17 cellular contexts compared by ENCODE assay signal in genomic region chr20:40414843-40415615, GRCh38.
DNase-seq lines count a peak whose midpoint lies in the region; ATAC-seq and TF ChIP-seq lines count a peak whose summit lies in the region.
"Had no signal": no experiment of that assay in that cellular context is flagged by ENCODE, and none has a peak within 500 bp of the region (broad histone marks: within the 10 kb centered on the region; RNA-seq: fewer than 3 reads in every experiment).

No MANE protein-coding gene starts in this region.

- H3K27ac ChIP-seq in colonic mucosa, result peak overlapping the region; percentile 69
- peak overlapping the region; percentile 44 to 56 for H3K27ac ChIP-seq in prostate gland
- H3K27ac ChIP-seq: testis had no signal

- H3K4me1 ChIP-seq in colonic mucosa, result no peaks in the 10 kb centered on the region
- peaks cover 4% of the 10 kb centered on the region for H3K4me1 ChIP-seq in prostate gland (replicated peaks)
- H3K4me1 ChIP-seq: BE2C, testis had no signal

- no peak overlapping the region for H3K4me3 ChIP-seq in colonic mucosa
- no peak overlapping the region for H3K4me3 ChIP-seq in prostate gland
- H3K4me3 ChIP-seq: testis had no signal

- no peak overlapping the region for H3K27ac Mint-ChIP-seq in activated T-helper 17 cell treated with anti-CD3 and anti-CD28 coated beads, Interleukin-2, amount 50 U/mL, for 72 hours
- H3K27ac Mint-ChIP-seq: activated naive CD4-positive, alpha-beta T cell treated with anti-CD3 and anti-CD28 coated beads, Interleukin-2, amount 50 U/mL, for 72 hours; memory B cell; natural killer cell treated with Interleukin-12 subunit alpha and Interleukin-12 subunit beta and Interleukin-15 and Interleukin-18, amount 100 ng/mL, for 72 hours; progenitor cell of endocrine pancreas had no signal

- peaks cover 8% of the 10 kb centered on the region for H3K9me3 Mint-ChIP-seq in activated T-helper 17 cell treated with anti-CD3 and anti-CD28 coated beads, Interleukin-2, amount 50 U/mL, for 72 hours
- H3K9me3 Mint-ChIP-seq: activated naive CD4-positive, alpha-beta T cell treated with anti-CD3 and anti-CD28 coated beads, Interleukin-2, amount 50 U/mL, for 72 hours had no signal

- ATAC-seq in HG03095 (IDR thresholded peaks at IDR 0.05; ENCODE audit: unreplicated experiment), result no peak
- no peak for ATAC-seq in Right ventricle myocardium inferior
- ATAC-seq in activated T-helper 17 cell treated with anti-CD3 and anti-CD28 coated beads, Interleukin-2, amount 50 U/mL, for 72 hours (replicated peaks), result no peak
- ATAC-seq: activated naive CD4-positive, alpha-beta T cell treated with anti-CD3 and anti-CD28 coated beads, Interleukin-2, amount 50 U/mL, for 72 hours; HCT116; natural killer cell treated with Interleukin-12 subunit alpha and Interleukin-12 subunit beta and Interleukin-15 and Interleukin-18, amount 100 ng/mL, for 72 hours had no signal

- no peaks in the 10 kb centered on the region for H3K27me3 ChIP-seq in colonic mucosa
- no peaks in the 10 kb centered on the region for H3K27me3 ChIP-seq in prostate gland (replicated peaks; ENCODE audit: insufficient read depth)
- H3K27me3 ChIP-seq: BE2C, testis had no signal

- H3K27me3 Mint-ChIP-seq in activated T-helper 17 cell treated with anti-CD3 and anti-CD28 coated beads, Interleukin-2, amount 50 U/mL, for 72 hours, result peaks cover 9% of the 10 kb centered on the region

- DNase-seq in HT-29 (ENCODE audit: low spot score) (peak; percentile 98), NCI-H526 (lab: John Stamatoyannopoulos, UW) (peak; percentile 25 to 28), colonic mucosa (peak; percentile 72), prostate gland (ENCODE audit: low spot score) (peak; percentile 88), Right ventricle myocardium inferior (ENCODE audit: missing footprints) (no peak)
- no peak for DNase-seq in effector CD4-positive, alpha-beta T cell
- DNase-seq: BE2C, dermis blood vessel endothelial cell, NCI-H187 treated with DMSO at 0.1 percent for 48 hours, testis had no signal

- H3K4me1 Mint-ChIP-seq in activated T-helper 17 cell treated with anti-CD3 and anti-CD28 coated beads, Interleukin-2, amount 50 U/mL, for 72 hours, result no peaks in the 10 kb centered on the region
- H3K4me1 Mint-ChIP-seq: memory B cell had no signal

- WGBS in prostate gland, result 47% methylated on average over 5 of the region's 5 CpGs

- H3K9ac ChIP-seq in colonic mucosa (ENCODE audit: low read depth in 2 of 2, low read length in 2 of 2), result peak overlapping the region in 1 of 2 donors; percentile 21

- no peak for TF ChIP-seq POLR2A in prostate gland (IDR thresholded peaks at IDR 0.05)

- no peaks in the 10 kb centered on the region for H3K9me3 ChIP-seq in colonic mucosa
- H3K9me3 ChIP-seq in prostate gland, result no peaks in the 10 kb centered on the region
- H3K9me3 ChIP-seq: BE2C, testis had no signal

- H3K36me3 ChIP-seq in colonic mucosa (no peaks in the 10 kb centered on the region), prostate gland (no peaks in the 10 kb centered on the region)
- H3K36me3 ChIP-seq: BE2C had no signal

- intact Hi-C loops in colonic mucosa (cut with DNase I), result no loop called here
- intact Hi-C loops in prostate gland (cut with DNase I), result no loop called here
- intact Hi-C loops in Right ventricle myocardium inferior (cut with DNase I), result no loop called here

- no peak overlapping the region for H3K4me3 Mint-ChIP-seq in activated T-helper 17 cell treated with anti-CD3 and anti-CD28 coated beads, Interleukin-2, amount 50 U/mL, for 72 hours
- H3K4me3 Mint-ChIP-seq: memory B cell; natural killer cell treated with Interleukin-12 subunit alpha and Interleukin-12 subunit beta and Interleukin-15 and Interleukin-18, amount 100 ng/mL, for 72 hours had no signal

- TF ChIP-seq CTCF in colonic mucosa (IDR thresholded peaks at IDR 0.05), result no peak
- no peak for TF ChIP-seq CTCF in prostate gland (IDR thresholded peaks at IDR 0.05)

- H3K36me3 Mint-ChIP-seq in activated T-helper 17 cell treated with anti-CD3 and anti-CD28 coated beads, Interleukin-2, amount 50 U/mL, for 72 hours (ENCODE audit: low read depth), result no peaks in the 10 kb centered on the region
- H3K36me3 Mint-ChIP-seq: activated naive CD4-positive, alpha-beta T cell treated with anti-CD3 and anti-CD28 coated beads, Interleukin-2, amount 50 U/mL, for 72 hours; natural killer cell treated with Interleukin-12 subunit alpha and Interleukin-12 subunit beta and Interleukin-15 and Interleukin-18, amount 100 ng/mL, for 72 hours had no signal

Comparison
In these comparisons a context has a peak if more than half of its experiments do, and no peak if none do; other contexts are left out.
1. DNase-seq: peak in HT-29 (single experiment), NCI-H526 (2 of 2), colonic mucosa (single experiment) and prostate gland (single experiment); none in effector CD4-positive, alpha-beta T cell (single experiment) and Right ventricle myocardium inferior (single experiment).